ENCODE assay signal across 6 cellular contexts in genomic region chr19:14551134-14552007, GRCh38. TPM values are rescaled to one million over a fixed set of nuclear protein-coding genes. Genes with fewer than 3 reads are reported as not detected.
DNase-seq lines count a peak whose midpoint lies in the region; ATAC-seq and TF ChIP-seq lines count a peak whose summit lies in the region.
"Not testable (repeated sequence)": the region's sequence is repeated elsewhere in the genome, so short reads cannot be mapped to it uniquely, and the experiment has no call there.

No MANE protein-coding gene starts in this region.

- H3K9ac ChIP-seq in NT2/D1 (ENCODE audit: insufficient read length, low read depth): peak overlapping the region; percentile 26
- not testable (repeated sequence) for H3K9ac ChIP-seq in neural cell (ENCODE audit: low read length)

- not testable (repeated sequence) for H3K9me2 ChIP-seq in neural cell (ENCODE audit: insufficient read depth, low read length)

- not testable (repeated sequence) for H3K4me3 ChIP-seq in NT2/D1 (ENCODE audit: insufficient read length, low read depth); epithelial cell of proximal tubule (ENCODE audit: low read depth, low read length); neural cell (ENCODE audit: low read length)

- CTCF ChIA-PET in activated CD8-positive, alpha-beta memory T cell treated with anti-CD3 and anti-CD28 coated beads, Interleukin-2, amount 10 ng/mL, durations not matched to agents 7 days and 5 days (lab: Charles Lee): interaction anchor here (0.6 to 1.6 kb wide), 7 partner anchors 16 to 110 kb away, joined by 3 to 10 read pairs (median 4); partner anchors contain the start of gene NDUFB7

- H3K4me1 ChIP-seq in NT2/D1 (ENCODE audit: insufficient read depth, insufficient read length): peaks cover 27% of the 10 kb centered on the region

- not testable (repeated sequence) for TF ChIP-seq EP300 in neural cell (conservative IDR thresholded peaks at IDR 0.05; ENCODE audit: poor library complexity, severe bottlenecking)

- ATAC-seq in activated CD8-positive, alpha-beta memory T cell treated with anti-CD3 and anti-CD28 coated beads, Interleukin-2, amount 10 ng/mL, durations not matched to agents 7 days and 5 days: peak; percentile 96

- DNase-seq in NT2/D1 (ENCODE audit: low read depth, low spot score); epithelial cell of proximal tubule (ENCODE audit: low read depth): not testable (repeated sequence)
- peak; percentile 87 for DNase-seq in activated CD8-positive, alpha-beta memory T cell treated with anti-CD3 and anti-CD28 coated beads, Interleukin-2, amount 10 ng/mL, durations not matched to agents 7 days and 5 days

- H4K20me1 ChIP-seq in neural cell (ENCODE audit: insufficient read depth): not testable (repeated sequence)

- not testable (repeated sequence) for H3K36me3 Mint-ChIP-seq in activated CD8-positive, alpha-beta memory T cell treated with anti-CD3 and anti-CD28 coated beads, Interleukin-2, amount 10 ng/mL, durations not matched to agents 7 days and 5 days
- H3K36me3 Mint-ChIP-seq in stimulated activated naive CD8-positive, alpha-beta T cell treated with anti-CD3 and anti-CD28 coated beads, Interleukin-15, Interleukin-2, amounts not matched to agents 100 ng/mL and 50 ng/mL, for 24 hours (ENCODE audit: low read depth): peaks cover 12% of the 10 kb centered on the region

- not testable (repeated sequence) for H2AFZ ChIP-seq in neural cell (ENCODE audit: low read depth, low read length)

- H3K79me2 ChIP-seq in neural cell (replicated peaks; ENCODE audit: insufficient read depth, low read length): not testable (repeated sequence)

- H3K9me3 Mint-ChIP-seq in activated CD8-positive, alpha-beta memory T cell treated with anti-CD3 and anti-CD28 coated beads, Interleukin-2, amount 10 ng/mL, durations not matched to agents 7 days and 5 days (ENCODE audit: low read depth); stimulated activated naive CD8-positive, alpha-beta T cell treated with anti-CD3 and anti-CD28 coated beads, Interleukin-15, Interleukin-2, amounts not matched to agents 100 ng/mL and 50 ng/mL, for 24 hours: not testable (repeated sequence)

- H3F3A ChIP-seq in neural cell (ENCODE audit: insufficient read depth, low read length, poor library complexity, severe bottlenecking): not testable (repeated sequence)

- H3K4me3 Mint-ChIP-seq in activated CD8-positive, alpha-beta memory T cell treated with anti-CD3 and anti-CD28 coated beads, Interleukin-2, amount 10 ng/mL, durations not matched to agents 7 days and 5 days; stimulated activated naive CD8-positive, alpha-beta T cell treated with anti-CD3 and anti-CD28 coated beads, Interleukin-15, Interleukin-2, amounts not matched to agents 100 ng/mL and 50 ng/mL, for 24 hours: not testable (repeated sequence)

- H3K27ac Mint-ChIP-seq in activated CD8-positive, alpha-beta memory T cell treated with anti-CD3 and anti-CD28 coated beads, Interleukin-2, amount 10 ng/mL, durations not matched to agents 7 days and 5 days: peak overlapping the region; percentile 70
- peak overlapping the region; percentile 52 for H3K27ac Mint-ChIP-seq in stimulated activated naive CD8-positive, alpha-beta T cell treated with anti-CD3 and anti-CD28 coated beads, Interleukin-15, Interleukin-2, amounts not matched to agents 100 ng/mL and 50 ng/mL, for 24 hours

- peak; percentile 43 for TF ChIP-seq CTCF in GM12872 (IDR thresholded peaks at IDR 0.05; ENCODE audit: insufficient read depth, low read depth, low read length)
- TF ChIP-seq CTCF in epithelial cell of proximal tubule (conservative IDR thresholded peaks at IDR 0.05; ENCODE audit: low read depth, low read length): peak; percentile 38
- peak; percentile 20 for TF ChIP-seq CTCF in neural cell (IDR thresholded peaks at IDR 0.05; ENCODE audit: poor library complexity, severe bottlenecking)

- not testable (repeated sequence) for H3K27ac ChIP-seq in neural cell (ENCODE audit: low read length)

- H3K36me3 ChIP-seq in NT2/D1 (ENCODE audit: insufficient read depth, insufficient read length, low read length): peaks cover 37% of the 10 kb centered on the region
- not testable (repeated sequence) for H3K36me3 ChIP-seq in neural cell (ENCODE audit: insufficient read depth, low read length)

- not testable (repeated sequence) for H3K9me3 ChIP-seq in NT2/D1 (ENCODE audit: insufficient read depth, low read length); neural cell (ENCODE audit: low read length)

- H3K27me3 Mint-ChIP-seq in activated CD8-positive, alpha-beta memory T cell treated with anti-CD3 and anti-CD28 coated beads, Interleukin-2, amount 10 ng/mL, durations not matched to agents 7 days and 5 days; stimulated activated naive CD8-positive, alpha-beta T cell treated with anti-CD3 and anti-CD28 coated beads, Interleukin-15, Interleukin-2, amounts not matched to agents 100 ng/mL and 50 ng/mL, for 24 hours: not testable (repeated sequence)

- H3K27me3 ChIP-seq in NT2/D1 (ENCODE audit: insufficient read depth, insufficient read length); neural cell (ENCODE audit: insufficient read depth, low read depth, low read length): not testable (repeated sequence)

- TF ChIP-seq RAD21 in neural cell (conservative IDR thresholded peaks at IDR 0.05): not testable (repeated sequence)

- H3K4me2 ChIP-seq in neural cell (ENCODE audit: low read length): not testable (repeated sequence)

- peaks cover 23% of the 10 kb centered on the region for H3K4me1 Mint-ChIP-seq in activated CD8-positive, alpha-beta memory T cell treated with anti-CD3 and anti-CD28 coated beads, Interleukin-2, amount 10 ng/mL, durations not matched to agents 7 days and 5 days
- peaks cover 50% of the 10 kb centered on the region for H3K4me1 Mint-ChIP-seq in stimulated activated naive CD8-positive, alpha-beta T cell treated with anti-CD3 and anti-CD28 coated beads, Interleukin-15, Interleukin-2, amounts not matched to agents 100 ng/mL and 50 ng/mL, for 24 hours (ENCODE audit: low read depth)

RNA-seq across cellular contexts. Expression of gene NDUFB7, which starts 20.5 kb away (rescaled TPM):
- 100 to 1,000 TPM; 113 to 129 TPM for total RNA-seq in activated CD8-positive, alpha-beta memory T cell treated with anti-CD3 and anti-CD28 coated beads, Interleukin-2, amount 10 ng/mL, durations not matched to agents 7 days and 5 days
- 400 and 402 TPM in 2 replicates for total RNA-seq in epithelial cell of proximal tubule
- polyA plus RNA-seq in neural cell: 615 and 696 TPM in 2 replicates
- polyA minus RNA-seq in neural cell: 124 and 130 TPM in 2 replicates

RNA-seq across cellular contexts. Expression of gene TECR, which starts 22.0 kb away (rescaled TPM):
- total RNA-seq in activated CD8-positive, alpha-beta memory T cell treated with anti-CD3 and anti-CD28 coated beads, Interleukin-2, amount 10 ng/mL, durations not matched to agents 7 days and 5 days: 100 to 1,000 TPM; 142 to 176 TPM
- total RNA-seq in epithelial cell of proximal tubule: 57.7 and 95.3 TPM in 2 replicates
- 31.4 and 42.4 TPM in 2 replicates for polyA plus RNA-seq in neural cell
- polyA minus RNA-seq in neural cell: 21.2 and 25.6 TPM in 2 replicates

RNA-seq across cellular contexts. Expression of gene CLEC17A, which starts 31.5 kb away (rescaled TPM):
- total RNA-seq in activated CD8-positive, alpha-beta memory T cell treated with anti-CD3 and anti-CD28 coated beads, Interleukin-2, amount 10 ng/mL, durations not matched to agents 7 days and 5 days: not detected
- total RNA-seq in epithelial cell of proximal tubule: not detected in 2 replicates
- polyA plus RNA-seq in neural cell: not detected in 2 replicates
- not detected in 2 replicates for polyA minus RNA-seq in neural cell

RNA-seq across cellular contexts. Expression of gene DNAJB1, which starts 33.2 kb away (rescaled TPM):
- 100 to 1,000 TPM in 1 of 2 experiments, 10 to 100 TPM in 1; 86.0 to 103 TPM for total RNA-seq in activated CD8-positive, alpha-beta memory T cell treated with anti-CD3 and anti-CD28 coated beads, Interleukin-2, amount 10 ng/mL, durations not matched to agents 7 days and 5 days
- 83.3 and 116 TPM in 2 replicates for total RNA-seq in epithelial cell of proximal tubule
- 64.6 and 70.9 TPM in 2 replicates for polyA plus RNA-seq in neural cell
- polyA minus RNA-seq in neural cell: 50.4 and 54.5 TPM in 2 replicates

RNA-seq across cellular contexts. Expression of gene GIPC1, which starts 55.4 kb away (rescaled TPM):
- total RNA-seq in activated CD8-positive, alpha-beta memory T cell treated with anti-CD3 and anti-CD28 coated beads, Interleukin-2, amount 10 ng/mL, durations not matched to agents 7 days and 5 days: 10 to 100 TPM; 26.2 to 30.8 TPM
- total RNA-seq in epithelial cell of proximal tubule: 208 and 218 TPM in 2 replicates
- 128 and 168 TPM in 2 replicates for polyA plus RNA-seq in neural cell
- polyA minus RNA-seq in neural cell: 59.8 and 67.4 TPM in 2 replicates
